Comparison of ENCODE assay signal across 2 cellular contexts in genomic region chrX:129754266-129755024, GRCh38.
TF ChIP-seq lines count a peak whose summit lies in the region.

No MANE protein-coding gene starts in this region.

TF ChIP-seq in HEK293T, 16 proteins besides CTCF, POLR2A, EP300 and RAD21:
- TF ChIP-seq FOXA1 (IDR thresholded peaks at IDR 0.05) (no peak), LEF1 (IDR thresholded peaks at IDR 0.05; ENCODE audit: borderline replicate concordance) (no peak), BHLHE40 (IDR thresholded peaks at IDR 0.05; ENCODE audit: borderline replicate concordance) (no peak), TARDBP (IDR thresholded peaks at IDR 0.05) (no peak), FOXM1 (IDR thresholded peaks at IDR 0.05; ENCODE audit: borderline replicate concordance) (no peak), CTBP1 (IDR thresholded peaks at IDR 0.05; ENCODE audit: borderline replicate concordance) (no peak)
- TF ChIP-seq, protein P1, sequence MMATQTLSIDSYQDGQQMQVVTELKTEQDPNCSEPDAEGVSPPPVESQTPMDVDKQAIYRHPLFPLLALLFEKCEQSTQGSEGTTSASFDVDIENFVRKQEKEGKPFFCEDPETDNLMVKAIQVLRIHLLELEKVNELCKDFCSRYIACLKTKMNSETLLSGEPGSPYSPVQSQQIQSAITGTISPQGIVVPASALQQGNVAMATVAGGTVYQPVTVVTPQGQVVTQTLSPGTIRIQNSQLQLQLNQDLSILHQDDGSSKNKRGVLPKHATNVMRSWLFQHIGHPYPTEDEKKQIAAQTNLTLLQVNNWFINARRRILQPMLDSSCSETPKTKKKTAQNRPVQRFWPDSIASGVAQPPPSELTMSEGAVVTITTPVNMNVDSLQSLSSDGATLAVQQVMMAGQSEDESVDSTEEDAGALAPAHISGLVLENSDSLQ (IDR thresholded peaks at IDR 0.05): no peak

TF ChIP-seq in GM12878, 131 proteins besides CTCF, POLR2A, EP300 and RAD21:
- TF ChIP-seq SMC3 (IDR thresholded peaks at IDR 0.05; ENCODE audit: borderline replicate concordance, low read length) (peak; percentile 36; the same call in 1 of the 2 replicates), IKZF1 (conservative IDR thresholded peaks at IDR 0.05) (no peak)
